In the genomic region with DNA sequence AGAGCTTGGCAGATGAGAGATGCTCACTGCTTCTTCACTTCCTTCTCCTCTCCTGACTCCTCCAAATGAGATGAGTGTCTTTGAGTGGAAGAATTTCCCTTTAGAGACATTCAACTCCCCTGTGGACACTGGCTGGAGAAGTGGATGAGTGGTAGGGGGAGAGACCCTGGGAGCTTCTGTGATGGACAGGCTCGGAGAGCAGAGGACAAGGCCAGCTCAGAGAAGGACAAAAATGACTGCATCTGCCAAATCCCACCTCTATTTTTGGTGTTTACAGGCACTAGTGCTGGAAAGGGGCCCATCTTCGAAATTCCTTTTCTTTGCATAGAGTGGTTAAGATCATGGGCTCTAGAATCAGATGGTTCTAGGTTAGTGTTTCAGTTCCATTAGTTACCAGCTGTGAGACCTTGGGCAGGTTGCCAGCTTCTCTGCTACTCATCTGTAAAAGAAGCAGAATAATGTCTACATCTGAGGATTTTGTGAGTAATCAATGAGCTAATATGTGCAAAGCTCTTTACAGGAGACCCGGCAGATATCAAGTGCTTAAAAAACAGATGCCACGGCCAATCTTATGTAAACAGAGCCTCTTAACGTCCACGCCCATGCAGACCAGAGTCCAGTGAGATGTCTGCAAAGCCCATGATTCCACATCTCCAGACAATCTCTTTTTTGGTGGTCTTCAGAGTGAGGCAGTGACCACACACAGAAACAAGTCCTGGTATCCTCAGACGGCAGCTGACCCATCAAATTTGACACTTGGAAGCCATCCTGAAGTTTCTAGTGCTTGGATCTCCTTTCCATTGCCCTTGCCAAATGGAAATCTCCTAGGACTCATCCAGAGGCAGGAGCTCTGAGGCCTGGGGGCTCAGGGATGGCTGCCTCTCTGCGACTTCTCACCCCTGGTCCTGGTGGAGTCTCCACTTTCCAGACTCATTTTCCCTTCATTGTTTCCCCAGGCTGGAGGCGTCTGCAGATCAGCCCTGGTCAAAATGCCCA, we compare ENCODE assay signal across 1 cellular context.
TF ChIP-seq lines count a peak whose summit lies in the region.

No MANE protein-coding gene starts in this region.

TF ChIP-seq in IMR-90, 13 proteins besides CTCF, POLR2A, EP300 and RAD21 (continued from another document):
- TF ChIP-seq, protein P1, sequence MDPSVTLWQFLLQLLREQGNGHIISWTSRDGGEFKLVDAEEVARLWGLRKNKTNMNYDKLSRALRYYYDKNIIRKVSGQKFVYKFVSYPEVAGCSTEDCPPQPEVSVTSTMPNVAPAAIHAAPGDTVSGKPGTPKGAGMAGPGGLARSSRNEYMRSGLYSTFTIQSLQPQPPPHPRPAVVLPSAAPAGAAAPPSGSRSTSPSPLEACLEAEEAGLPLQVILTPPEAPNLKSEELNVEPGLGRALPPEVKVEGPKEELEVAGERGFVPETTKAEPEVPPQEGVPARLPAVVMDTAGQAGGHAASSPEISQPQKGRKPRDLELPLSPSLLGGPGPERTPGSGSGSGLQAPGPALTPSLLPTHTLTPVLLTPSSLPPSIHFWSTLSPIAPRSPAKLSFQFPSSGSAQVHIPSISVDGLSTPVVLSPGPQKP (IDR thresholded peaks at IDR 0.05; ENCODE audit: borderline replicate concordance, low read depth, low read length): no peak
- no peak for TF ChIP-seq MXI1 (IDR thresholded peaks at IDR 0.05; ENCODE audit: borderline replicate concordance, low read depth, low read length)
- TF ChIP-seq FOS (IDR thresholded peaks at IDR 0.05; ENCODE audit: low read depth, low read length): no peak
- no peak for TF ChIP-seq RFX5 (IDR thresholded peaks at IDR 0.05; ENCODE audit: low read depth, low read length)
TF ChIP-seq in IMR-90: peak in this region for 0.
